In the genomic region with DNA sequence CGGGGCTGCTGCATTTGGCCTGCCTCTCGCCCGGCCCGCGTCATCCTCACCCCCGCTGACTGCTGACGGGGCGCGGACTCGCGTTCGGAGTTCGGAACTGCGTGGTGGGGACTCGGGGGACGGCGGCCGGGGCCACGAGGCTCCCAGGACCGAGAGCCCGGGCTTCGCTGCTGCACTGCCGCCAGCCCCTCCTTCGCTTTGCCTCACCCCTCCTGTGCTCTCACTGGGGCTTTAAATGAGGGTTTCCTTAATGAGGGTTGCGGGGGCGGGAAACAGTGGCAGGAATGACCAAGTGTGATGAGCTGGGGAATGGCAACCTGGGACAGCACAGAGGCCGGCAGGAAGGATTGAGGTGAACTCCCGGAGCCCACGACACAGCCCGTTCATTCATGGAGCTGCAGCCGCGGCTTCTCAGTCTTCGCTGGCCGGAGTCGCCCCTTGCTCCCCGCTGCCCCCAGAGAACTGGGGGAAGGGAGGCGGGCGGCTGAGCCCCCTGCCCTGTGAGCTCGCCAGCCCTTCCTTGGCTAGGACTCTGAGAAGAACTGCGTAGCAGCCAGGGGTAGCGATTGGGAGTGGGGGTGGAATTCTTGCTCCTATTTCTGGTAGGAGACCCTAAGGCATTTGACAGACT, we compare ENCODE assay signal across 9 cellular contexts. TPM values are rescaled to one million over a fixed set of nuclear protein-coding genes. Genes with fewer than 3 reads are reported as not detected.
DNase-seq lines count a peak whose midpoint lies in the region; ATAC-seq and TF ChIP-seq lines count a peak whose summit lies in the region.
"Had no signal": no experiment of that assay in that cellular context is flagged by ENCODE, and none has a peak within 500 bp of the region (broad histone marks: within the 10 kb centered on the region; RNA-seq: fewer than 3 reads in every experiment).

No MANE protein-coding gene starts in this region.

- no peaks in the 10 kb centered on the region for H3K4me1 Mint-ChIP-seq in MCF 10A (ENCODE audit: insufficient read depth, unreplicated experiment)

- H3K4me1 ChIP-seq in breast epithelium (no peaks in the 10 kb centered on the region), lower lobe of right lung (peaks cover 23% of the 10 kb centered on the region), transverse colon (peaks cover 8 to 23% (median 17%) of the 10 kb centered on the region in 4 donors)

- H3K27me3 Mint-ChIP-seq in MCF 10A (ENCODE audit: insufficient read depth, unreplicated experiment), result no peaks in the 10 kb centered on the region

- TF ChIP-seq EP300 in transverse colon (IDR thresholded peaks at IDR 0.05; ENCODE audit: low read depth), result no peak

- no peak overlapping the region for H3K27ac Mint-ChIP-seq in MCF 10A (ENCODE audit: low read depth, unreplicated experiment)
- H3K27ac Mint-ChIP-seq: T-helper 1 cell treated with Interleukin-12 subunit alpha and Interleukin-12 subunit beta and Interleukin-4 antibody, amounts not matched to agents 30 μg/mL and 1 μg/mL, for 36 hours had no signal

- ATAC-seq in lower lobe of right lung, result peak in 1 of 2 donors; percentile 48

- in situ Hi-C loops in transverse colon (cut with MboI; ENCODE audit: low pct_ligation_motif_present in 1 of 4, low pct_unique_long_range_greater_than_20kb in 1 of 4, low sequenced_read_pairs in 3 of 4), result loop anchor here in 1 of 4 donors (25.0 kb wide), 1 partner anchor 320 kb away; no protein-coding TSS in a partner anchor

- no peak for DNase-seq in breast epithelium (ENCODE audit: low spot score in 2 of 2)
- DNase-seq in MCF 10A (ENCODE audit: unreplicated experiment), result no peak
- peak; percentile 62 for DNase-seq in cerebellar cortex (ENCODE audit: low spot score)
- peak; percentile 58 for DNase-seq in lower lobe of right lung
- no peak for DNase-seq in transverse colon
- DNase-seq in NCI-H446 treated with DMSO at 0.1 percent for 48 hours (lab: John Stamatoyannopoulos, UW), result no peak
- no peak for DNase-seq in RPMI8226
- no peak for DNase-seq in T-helper 2 cell

- no TSS peak for BruUV-seq in MCF 10A (replicated peaks; lab: Mats Ljungman, UMichigan)

- H3K27ac ChIP-seq in breast epithelium, result no peak overlapping the region
- no peak overlapping the region for H3K27ac ChIP-seq in lower lobe of right lung
- peak overlapping the region in 2 of 4 donors; percentile 8 to 36 for H3K27ac ChIP-seq in transverse colon

- POLR2A ChIA-PET in MCF 10A (lab: Yijun Ruan, JAX), result interaction anchor here (1.5 kb wide), 1 partner anchor 9 kb away, joined by 4 read pairs; no protein-coding TSS in a partner anchor

- no peaks in the 10 kb centered on the region for H3K9me3 ChIP-seq in breast epithelium
- H3K9me3 ChIP-seq in lower lobe of right lung, result no peaks in the 10 kb centered on the region
- H3K9me3 ChIP-seq in transverse colon, result no peaks in the 10 kb centered on the region

- H3K27me3 ChIP-seq in breast epithelium, result no peaks in the 10 kb centered on the region
- H3K27me3 ChIP-seq in lower lobe of right lung (ENCODE audit: low read depth), result no peaks in the 10 kb centered on the region
- H3K27me3 ChIP-seq in transverse colon, result peaks cover 26% of the 10 kb centered on the region

- CTCF ChIA-PET in MCF 10A (lab: Yijun Ruan, JAX), result interaction anchor here (0.6 to 1.0 kb wide), 2 partner anchors 176 to 324 kb away, joined by 3 to 4 read pairs; no protein-coding TSS in a partner anchor

- H3K36me3 Mint-ChIP-seq in MCF 10A (ENCODE audit: insufficient read depth, unreplicated experiment), result peaks cover 24% of the 10 kb centered on the region

- H3K4me3 Mint-ChIP-seq in MCF 10A (ENCODE audit: unreplicated experiment), result no peak overlapping the region

- no peak for TF ChIP-seq CTCF in breast epithelium (IDR thresholded peaks at IDR 0.05)
- no peak for TF ChIP-seq CTCF in MCF 10A (IDR thresholded peaks at IDR 0.05; ENCODE audit: unreplicated experiment)
- TF ChIP-seq CTCF in lower lobe of right lung (IDR thresholded peaks at IDR 0.05), result no peak
- no peak for TF ChIP-seq CTCF in transverse colon (IDR thresholded peaks at IDR 0.05)

- WGBS in transverse colon (ENCODE audit: low coverage in 1 of 2), 2 donors, result 56% methylated on average over 41 of the region's 41 CpGs; no CpG with 5 or more reads in 1 of the 2 donors

- TF ChIP-seq POLR2A in breast epithelium (IDR thresholded peaks at IDR 0.05) (no peak), transverse colon (IDR thresholded peaks at IDR 0.05) (no peak)

- peak overlapping the region; percentile 53 to 78 (median 57) for H3K4me3 ChIP-seq in breast epithelium
- H3K4me3 ChIP-seq in lower lobe of right lung, result peak overlapping the region; percentile 67
- peak overlapping the region in 3 of 4 donors; percentile 43 to 65 (median 46) for H3K4me3 ChIP-seq in transverse colon

- no peaks in the 10 kb centered on the region for H3K9me3 Mint-ChIP-seq in MCF 10A (ENCODE audit: unreplicated experiment)
- H3K9me3 Mint-ChIP-seq: T-helper 1 cell treated with Interleukin-12 subunit alpha and Interleukin-12 subunit beta and Interleukin-4 antibody, amounts not matched to agents 30 μg/mL and 1 μg/mL, for 36 hours had no signal

- H3K36me3 ChIP-seq in breast epithelium (no peaks in the 10 kb centered on the region), lower lobe of right lung (no peaks in the 10 kb centered on the region), transverse colon (no peaks in the 10 kb centered on the region)

- intact Hi-C loops in breast epithelium (cut with DNase I; ENCODE audit: low total_unique reads) (no loop called here), MCF 10A (cut with micrococcal nuclease) (no loop called here), lower lobe of right lung (cut with DNase I) (no loop called here), transverse colon (cut with DNase I; ENCODE audit: low total_unique reads) (loop anchor here (10.0 kb wide), 2 partner anchors 198 to 318 kb away; no protein-coding TSS in a partner anchor)

RNA-seq across cellular contexts. Expression of a gene that starts 1.5 kb away (rescaled TPM):
- total RNA-seq in breast epithelium, result 1 to 10 TPM in 2 of 3 donors, under 1 TPM in 1; 0.33 to 3.2 (median 1.6) TPM
- total RNA-seq in MCF 10A (2022), result not detected in 2 replicates
- 12.8 TPM for total RNA-seq in lower lobe of right lung
- total RNA-seq in transverse colon, result 1 to 10 TPM in 2 of 4 donors, under 1 TPM in 2; 0.20 to 1.2 (median 0.96) TPM

Comparison
In these comparisons a context has a peak if more than half of its experiments do, and no peak if none do; other contexts are left out.
1. DNase-seq: peak in cerebellar cortex (single experiment) and lower lobe of right lung (single experiment); none in breast epithelium (0 of 2), MCF 10A (single experiment), transverse colon (single experiment), NCI-H446 treated with DMSO at 0.1 percent for 48 hours (single experiment), RPMI8226 (single experiment) and T-helper 2 cell (0 of 5).
2. Peak in every context shown above with its lines, with median percentiles within 50 percentile points of each other: H3K4me3 ChIP-seq.